In the genomic region with DNA sequence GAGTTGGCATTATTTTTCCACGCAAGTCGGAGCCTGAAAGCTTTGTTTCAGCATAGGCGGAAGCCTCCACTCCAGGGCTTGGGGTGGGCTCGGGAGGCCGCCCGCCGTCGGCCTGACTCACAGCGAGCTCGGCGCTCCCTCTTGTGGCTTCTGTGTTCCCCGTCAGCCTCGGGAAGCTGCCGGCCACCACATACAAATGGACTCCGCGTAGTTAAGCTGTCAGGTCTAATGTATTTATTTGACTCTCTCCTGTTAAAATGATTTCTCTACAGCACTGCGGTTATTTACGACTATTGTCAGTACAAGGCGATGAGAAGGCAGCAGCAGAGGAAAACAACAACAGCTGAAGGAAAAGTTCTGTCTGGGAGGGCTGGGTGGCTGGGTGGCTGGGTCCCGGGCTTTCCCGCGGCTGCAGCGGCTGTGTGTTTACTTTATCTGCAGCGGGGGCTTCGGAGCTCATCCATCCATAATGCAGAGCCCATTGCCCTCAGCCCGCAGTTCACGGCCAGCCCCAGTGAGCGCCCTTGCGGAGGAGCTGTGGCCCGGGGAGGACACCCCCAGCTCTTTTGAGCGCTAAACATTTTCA, we compare ENCODE assay signal across 8 cellular contexts.
DNase-seq lines count a peak whose midpoint lies in the region; ATAC-seq and TF ChIP-seq lines count a peak whose summit lies in the region.

No MANE protein-coding gene starts in this region.

- POLR2A ChIA-PET in activated CD4-positive, alpha-beta T cell treated with anti-CD3 and anti-CD28 coated beads, Interleukin-2, amount 10 ng/mL, durations not matched to agents 7 days and 5 days (lab: Charles Lee) = no interaction called here
- POLR2A ChIA-PET in HEK293T (lab: Yijun Ruan, JAX) = no interaction called here

- no peak overlapping the region for H4K8ac ChIP-seq in neuronal stem cell (ENCODE audit: low read depth, low read length)

- no peak overlapping the region for H3K23ac ChIP-seq in neuronal stem cell (ENCODE audit: low read depth, low read length, poor library complexity)

- peak overlapping the region; percentile 29 for H2AK5ac ChIP-seq in neuronal stem cell (ENCODE audit: low read depth, low read length)

- no peaks in the 10 kb centered on the region for H3K9me3 ChIP-seq in neuronal stem cell (replicated peaks in 1 of 2; ENCODE audit: control insufficient read depth in 2 of 2, insufficient read depth in 1 of 2, low read depth in 1 of 2, low read length in 2 of 2)

- no peaks in the 10 kb centered on the region for H3K36me3 ChIP-seq in neuronal stem cell (replicated peaks in 1 of 2; ENCODE audit: control insufficient read depth in 2 of 2, insufficient read depth in 2 of 2, low read length in 2 of 2)

- no CpG with 5 or more reads among the region's 31 CpGs for WGBS in neuronal stem cell (ENCODE audit: extremely low coverage in 2 of 2, insufficient read length in 2 of 2, insufficient replicate concordance in 1 of 2), 2 donors

- H3K4me1 Mint-ChIP-seq in activated CD4-positive, alpha-beta T cell treated with anti-CD3 and anti-CD28 coated beads, Interleukin-2, amount 10 ng/mL, durations not matched to agents 7 days and 5 days = peaks cover 2% of the 10 kb centered on the region

- CTCF ChIA-PET in activated CD4-positive, alpha-beta T cell treated with anti-CD3 and anti-CD28 coated beads, Interleukin-2, amount 10 ng/mL, durations not matched to agents 7 days and 5 days (lab: Charles Lee) = interaction anchor here (0.6 to 1.0 kb wide), 2 partner anchors 20 to 85 kb away, joined by 3 read pairs; no protein-coding TSS in a partner anchor
- CTCF ChIA-PET in HEK293T (lab: Yijun Ruan, JAX) = interaction anchor here (0.8 to 1.4 kb wide), 11 partner anchors 16 to 1185 kb away, joined by 3 to 14 read pairs (median 3); no protein-coding TSS in a partner anchor

- no peak overlapping the region for H3K4ac ChIP-seq in neuronal stem cell (ENCODE audit: low read length)

- H3K14ac ChIP-seq in neuronal stem cell (ENCODE audit: low read length) = no peak overlapping the region

- peak; percentile 12 to 22 for DNase-seq in activated CD4-positive, alpha-beta T cell treated with anti-CD3 and anti-CD28 coated beads, Interleukin-2, amount 50 U/mL, for 48 hours
- no peak for DNase-seq in activated CD4-positive, alpha-beta T cell treated with anti-CD3 and anti-CD28 coated beads, Interleukin-2, amount 10 ng/mL, durations not matched to agents 7 days and 5 days
- DNase-seq in HEK293T (ENCODE audit: extremely low spot score) (peak; percentile 79), NCI-H128 (lab: John Stamatoyannopoulos, UW; ENCODE audit: unreplicated experiment) (peak; percentile 78), UCSD-AML1 (lab: John Stamatoyannopoulos, UW; ENCODE audit: unreplicated experiment) (peak; percentile 18), foreskin keratinocyte (peak in 1 of 2 donors; percentile 39), neuronal stem cell (ENCODE audit: low spot score) (peak; percentile 69), RKO (ENCODE audit: low spot score) (no peak)

- no peak overlapping the region for H2BK12ac ChIP-seq in neuronal stem cell (ENCODE audit: low read length)

- no peak overlapping the region for H2BK15ac ChIP-seq in neuronal stem cell (ENCODE audit: low read length)

- H3K36me3 Mint-ChIP-seq in activated CD4-positive, alpha-beta T cell treated with anti-CD3 and anti-CD28 coated beads, Interleukin-2, amount 10 ng/mL, durations not matched to agents 7 days and 5 days (ENCODE audit: low read depth) = no peaks in the 10 kb centered on the region

- H3K9ac ChIP-seq in neuronal stem cell (ENCODE audit: low read depth, low read length, poor library complexity) = no peak overlapping the region

- no peak overlapping the region for H3K27ac Mint-ChIP-seq in activated CD4-positive, alpha-beta T cell treated with anti-CD3 and anti-CD28 coated beads, Interleukin-2, amount 10 ng/mL, durations not matched to agents 7 days and 5 days

- peaks cover 6% of the 10 kb centered on the region for H3K4me1 ChIP-seq in foreskin keratinocyte
- H3K4me1 ChIP-seq in neuronal stem cell (ENCODE audit: control insufficient read depth in 2 of 2, insufficient read depth in 1 of 2, low read depth in 1 of 2, low read length in 2 of 2) = peaks cover 0 to 8% of the 10 kb centered on the region in 2 donors

- no peak overlapping the region for H3K4me3 Mint-ChIP-seq in activated CD4-positive, alpha-beta T cell treated with anti-CD3 and anti-CD28 coated beads, Interleukin-2, amount 10 ng/mL, durations not matched to agents 7 days and 5 days

- ATAC-seq in foreskin keratinocyte = peak; percentile 83

- H3K18ac ChIP-seq in neuronal stem cell (ENCODE audit: low read length) = peak overlapping the region; percentile 50

- peak overlapping the region in 1 of 2 donors; percentile 65 for H3K4me3 ChIP-seq in neuronal stem cell (ENCODE audit: low read length in 2 of 2)

- TF ChIP-seq CTCF in foreskin keratinocyte (conservative IDR thresholded peaks at IDR 0.05) = peak; percentile 91

- no peaks in the 10 kb centered on the region for H3K9me3 Mint-ChIP-seq in activated CD4-positive, alpha-beta T cell treated with anti-CD3 and anti-CD28 coated beads, Interleukin-2, amount 10 ng/mL, durations not matched to agents 7 days and 5 days

- peak overlapping the region; percentile 92 for H2AFZ ChIP-seq in neuronal stem cell (ENCODE audit: low read length)

- H3K27me3 ChIP-seq in foreskin keratinocyte (no peaks in the 10 kb centered on the region), neuronal stem cell (ENCODE audit: control insufficient read depth in 3 of 3, insufficient read depth in 3 of 3, low read depth in 1 of 3, low read length in 3 of 3) (peaks cover 0 to 31% (median 5%) of the 10 kb centered on the region in 3 experiments)

- H3K27me3 Mint-ChIP-seq in activated CD4-positive, alpha-beta T cell treated with anti-CD3 and anti-CD28 coated beads, Interleukin-2, amount 10 ng/mL, durations not matched to agents 7 days and 5 days = peaks cover 41% of the 10 kb centered on the region

- H3K4me2 ChIP-seq in neuronal stem cell (ENCODE audit: insufficient read depth, low read length, poor library complexity, severe bottlenecking) = peak overlapping the region; percentile 66

- no peak overlapping the region for H2BK5ac ChIP-seq in neuronal stem cell (ENCODE audit: low read length)

- H3K27ac ChIP-seq in foreskin keratinocyte (no peak overlapping the region), neuronal stem cell (replicated peaks; ENCODE audit: low read length) (no peak overlapping the region)

- no peak overlapping the region for H4K91ac ChIP-seq in neuronal stem cell (ENCODE audit: low read depth, low read length, poor library complexity)

- H3K79me1 ChIP-seq in neuronal stem cell (ENCODE audit: low read depth, low read length) = no peaks in the 10 kb centered on the region

- H2BK120ac ChIP-seq in neuronal stem cell (ENCODE audit: low read depth, low read length) = no peak overlapping the region

TF ChIP-seq in HEK293T, 16 proteins besides CTCF, POLR2A, EP300 and RAD21:
- TF ChIP-seq TARDBP (IDR thresholded peaks at IDR 0.05) (no peak), LEF1 (IDR thresholded peaks at IDR 0.05; ENCODE audit: borderline replicate concordance) (no peak), ARNT (IDR thresholded peaks at IDR 0.05) (no peak), FOXK2 (IDR thresholded peaks at IDR 0.05) (no peak), FOXA1 (IDR thresholded peaks at IDR 0.05) (no peak)
- TF ChIP-seq, protein P1, sequence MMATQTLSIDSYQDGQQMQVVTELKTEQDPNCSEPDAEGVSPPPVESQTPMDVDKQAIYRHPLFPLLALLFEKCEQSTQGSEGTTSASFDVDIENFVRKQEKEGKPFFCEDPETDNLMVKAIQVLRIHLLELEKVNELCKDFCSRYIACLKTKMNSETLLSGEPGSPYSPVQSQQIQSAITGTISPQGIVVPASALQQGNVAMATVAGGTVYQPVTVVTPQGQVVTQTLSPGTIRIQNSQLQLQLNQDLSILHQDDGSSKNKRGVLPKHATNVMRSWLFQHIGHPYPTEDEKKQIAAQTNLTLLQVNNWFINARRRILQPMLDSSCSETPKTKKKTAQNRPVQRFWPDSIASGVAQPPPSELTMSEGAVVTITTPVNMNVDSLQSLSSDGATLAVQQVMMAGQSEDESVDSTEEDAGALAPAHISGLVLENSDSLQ (IDR thresholded peaks at IDR 0.05) = peak; percentile 79

Comparison
In these comparisons a context has a peak if more than half of its experiments do, and no peak if none do; other contexts are left out.
1. DNase-seq: peak in activated CD4-positive, alpha-beta T cell treated with anti-CD3 and anti-CD28 coated beads, Interleukin-2, amount 50 U/mL, for 48 hours (2 of 2), HEK293T (single experiment), NCI-H128 (single experiment), UCSD-AML1 (single experiment) and neuronal stem cell (single experiment); none in activated CD4-positive, alpha-beta T cell treated with anti-CD3 and anti-CD28 coated beads, Interleukin-2, amount 10 ng/mL, durations not matched to agents 7 days and 5 days (single experiment) and RKO (single experiment).